Comparison of ENCODE assay signal across 11 cellular contexts in genomic region chr1:2587860-2588571, GRCh38. TPM values are rescaled to one million over a fixed set of nuclear protein-coding genes. Genes with fewer than 3 reads are reported as not detected.
DNase-seq lines count a peak whose midpoint lies in the region; ATAC-seq, FAIRE-seq and TF ChIP-seq lines count a peak whose summit lies in the region.
"Had no signal": no experiment of that assay in that cellular context is flagged by ENCODE, and none has a peak within 500 bp of the region (broad histone marks: within the 10 kb centered on the region; RNA-seq: fewer than 3 reads in every experiment).

No MANE protein-coding gene starts in this region.

- intact Hi-C loops in right lobe of liver (cut with DNase I) = no loop called here

- peaks cover 31% of the 10 kb centered on the region for H3K4me1 Mint-ChIP-seq in activated T-cell treated with anti-CD3 and anti-CD28 coated beads, Interleukin-2, amount 50 U/mL, for 24 hours (ENCODE audit: low read depth)
- peaks cover 8% of the 10 kb centered on the region for H3K4me1 Mint-ChIP-seq in astrocyte (ENCODE audit: low read depth, unreplicated experiment)

- H3K9me3 ChIP-seq in astrocyte (ENCODE audit: insufficient read depth, low read depth, low read length) (no peaks in the 10 kb centered on the region), right lobe of liver (no peaks in the 10 kb centered on the region), tibial nerve (no peaks in the 10 kb centered on the region)

- TF ChIP-seq POLR2A in right lobe of liver (IDR thresholded peaks at IDR 0.05) (no peak), tibial nerve (IDR thresholded peaks at IDR 0.05) (no peak)

- H3K27ac Mint-ChIP-seq in activated T-cell treated with anti-CD3 and anti-CD28 coated beads, Interleukin-2, amount 50 U/mL, for 24 hours = no peak overlapping the region
- no peak overlapping the region for H3K27ac Mint-ChIP-seq in astrocyte (ENCODE audit: unreplicated experiment)

- H3K79me2 ChIP-seq in astrocyte (ENCODE audit: insufficient read depth, low read length) = no peaks in the 10 kb centered on the region

- H3K4me1 ChIP-seq in astrocyte (ENCODE audit: insufficient read depth, low read length) = peaks cover 15% of the 10 kb centered on the region
- H3K4me1 ChIP-seq in right lobe of liver = peaks cover 0 to 12% (median 4%) of the 10 kb centered on the region in 4 donors
- H3K4me1 ChIP-seq in tibial nerve = peaks cover 0 to 39% (median 21%) of the 10 kb centered on the region in 4 donors

- FAIRE-seq in astrocyte (lab: Jason Lieb, UNC) = no peak

- no peak overlapping the region for H3K4me3 ChIP-seq in astrocyte (ENCODE audit: insufficient read depth, low read depth, low read length)
- no peak overlapping the region for H3K4me3 ChIP-seq in right lobe of liver
- H3K4me3 ChIP-seq in tibial nerve = peak overlapping the region in 3 of 4 donors; percentile 56 to 96 (median 96)

- no peak overlapping the region for H2AFZ ChIP-seq in astrocyte (ENCODE audit: low read depth, low read length)

- H4K20me1 ChIP-seq in astrocyte (ENCODE audit: insufficient read depth, low read length) = no peaks in the 10 kb centered on the region

- no peaks in the 10 kb centered on the region for H3K9me3 Mint-ChIP-seq in activated T-cell treated with anti-CD3 and anti-CD28 coated beads, Interleukin-2, amount 50 U/mL, for 24 hours
- no peaks in the 10 kb centered on the region for H3K9me3 Mint-ChIP-seq in astrocyte (ENCODE audit: unreplicated experiment)

- H3K36me3 Mint-ChIP-seq in activated T-cell treated with anti-CD3 and anti-CD28 coated beads, Interleukin-2, amount 50 U/mL, for 24 hours (ENCODE audit: low read depth) = peaks cover 11% of the 10 kb centered on the region
- H3K36me3 Mint-ChIP-seq in astrocyte (ENCODE audit: low read depth, unreplicated experiment) = no peaks in the 10 kb centered on the region

- no peaks in the 10 kb centered on the region for H3K27me3 Mint-ChIP-seq in activated T-cell treated with anti-CD3 and anti-CD28 coated beads, Interleukin-2, amount 50 U/mL, for 24 hours
- no peaks in the 10 kb centered on the region for H3K27me3 Mint-ChIP-seq in astrocyte (ENCODE audit: low read depth, unreplicated experiment)

- H3K36me3 ChIP-seq in astrocyte (ENCODE audit: insufficient read depth, low read length) = no peaks in the 10 kb centered on the region
- no peaks in the 10 kb centered on the region for H3K36me3 ChIP-seq in right lobe of liver
- peaks cover 0 to 27% (median 0%) of the 10 kb centered on the region in 3 donors for H3K36me3 ChIP-seq in tibial nerve

- H3K27me3 ChIP-seq in astrocyte (ENCODE audit: insufficient read depth, low read length) (no peaks in the 10 kb centered on the region), right lobe of liver (no peaks in the 10 kb centered on the region), tibial nerve (peaks cover 0 to 5% of the 10 kb centered on the region in 2 donors)

- ATAC-seq in right lobe of liver (no peak), GM18517 (IDR thresholded peaks at IDR 0.05; ENCODE audit: unreplicated experiment) (no peak)

- no peak overlapping the region for H3K9ac ChIP-seq in astrocyte (ENCODE audit: low read length)

- TF ChIP-seq CTCF in astrocyte (IDR thresholded peaks at IDR 0.05; ENCODE audit: insufficient read depth, low read depth, low read length) = no peak
- no peak for TF ChIP-seq CTCF in right lobe of liver (IDR thresholded peaks at IDR 0.05)
- no peak for TF ChIP-seq CTCF in tibial nerve (IDR thresholded peaks at IDR 0.05)

- DNase-seq in activated T-cell treated with anti-CD3 and anti-CD28 coated beads, Interleukin-2, amount 50 U/mL, for 24 hours = no peak
- no peak for DNase-seq in activated T-cell treated with anti-CD3 and anti-CD28 coated beads, Interleukin-2, amount 50 U/mL, for 1 hour
- DNase-seq in astrocyte (ENCODE audit: low read depth) (no peak), right lobe of liver (peak in 2 of 3 donors; percentile 32 to 63), tibial nerve (ENCODE audit: low spot score in 2 of 2) (no peak), D341Med (ENCODE audit: low spot score) (no peak)
- DNase-seq in activated effector memory CD4-positive, alpha-beta T cell treated with Interleukin-2 at 50 U/mL for 16 hours = no peak
- DNase-seq: AML-193, midbrain, NCI-H2171 had no signal

- no peak overlapping the region for H3K27ac ChIP-seq in astrocyte (ENCODE audit: low read depth, low read length)
- H3K27ac ChIP-seq in right lobe of liver = no peak overlapping the region
- H3K27ac ChIP-seq in tibial nerve = peak overlapping the region in 2 of 4 donors; percentile 38 to 99

- peak overlapping the region; percentile 100 for H3K4me2 ChIP-seq in astrocyte (ENCODE audit: low read length)

- no peak for TF ChIP-seq EP300 in tibial nerve (IDR thresholded peaks at IDR 0.05)

- peak overlapping the region; percentile 87 for H3K4me3 Mint-ChIP-seq in activated T-cell treated with anti-CD3 and anti-CD28 coated beads, Interleukin-2, amount 50 U/mL, for 24 hours
- peak overlapping the region; percentile 80 for H3K4me3 Mint-ChIP-seq in astrocyte (ENCODE audit: unreplicated experiment)

- WGBS in right lobe of liver (ENCODE audit: insufficient coverage, low coverage, low lambda C conversion rate, missing lambda C conversion rate) = 80% methylated on average over 1 of the region's 19 CpGs
- 71 to 79% methylated on average over 12 to 16 of the region's 19 CpGs for WGBS in tibial nerve, 2 donors

RNA-seq across cellular contexts. Expression of gene PRXL2B, which starts 1.4 kb away (rescaled TPM):
- 19.2 and 20.6 TPM in 2 replicates for total RNA-seq in astrocyte
- 10 to 100 TPM in 3 of 6 experiments, 1 to 10 TPM in 3; 5.1 to 18.6 (median 11.1) TPM for total RNA-seq in right lobe of liver
- 10 to 100 TPM; 14.4 to 18.0 (median 16.9) TPM for total RNA-seq in tibial nerve

RNA-seq across cellular contexts. Expression of gene TNFRSF14, which starts 31.8 kb away (rescaled TPM):
- total RNA-seq in astrocyte = 0.36 TPM in 1 of 2 replicates, not detected in the other
- total RNA-seq in right lobe of liver = 10 to 100 TPM; 31.0 to 54.8 (median 41.1) TPM
- 100 to 1,000 TPM in 1 of 4 donors, 10 to 100 TPM in 3; 64.9 to 105 (median 91.1) TPM for total RNA-seq in tibial nerve

RNA-seq across cellular contexts. Expression of gene MMEL1, which starts 44.8 kb away (rescaled TPM):
- total RNA-seq in astrocyte (not detected in 2 replicates), right lobe of liver (1 to 10 TPM in 2 of 6 experiments, not detected in 4; 1.2 to 2.0 TPM), tibial nerve (1 to 10 TPM in 1 of 4 donors, under 1 TPM in 1, not detected in 2; 0.21 to 2.2 TPM)

RNA-seq across cellular contexts. Expression of gene HES5, which starts 58.0 kb away (rescaled TPM):
- 0.22 TPM in 1 of 2 replicates, not detected in the other for total RNA-seq in astrocyte
- total RNA-seq in right lobe of liver = under 1 TPM in 2 of 6 experiments, not detected in 4; 0.18 to 0.25 TPM
- under 1 TPM in 1 of 4 donors, not detected in 3; 0.87 TPM for total RNA-seq in tibial nerve

Comparison
In these comparisons a context has a peak if more than half of its experiments do, and no peak if none do; other contexts are left out.
1. DNase-seq: peak in right lobe of liver (2 of 3); none in activated T-cell treated with anti-CD3 and anti-CD28 coated beads, Interleukin-2, amount 50 U/mL, for 24 hours (single experiment), activated T-cell treated with anti-CD3 and anti-CD28 coated beads, Interleukin-2, amount 50 U/mL, for 1 hour (single experiment), astrocyte (single experiment), tibial nerve (0 of 2), activated effector memory CD4-positive, alpha-beta T cell treated with Interleukin-2 at 50 U/mL for 16 hours (single experiment) and D341Med (single experiment).
2. H3K4me3 ChIP-seq: peak in tibial nerve (3 of 4); none in astrocyte (single experiment) and right lobe of liver (0 of 3).
3. RNA of gene TNFRSF14, which starts 31.8 kb away (total RNA-seq): 64.9 to 105 TPM in tibial nerve and 31.0 to 54.8 TPM in right lobe of liver; 0.36 TPM in astrocyte; every median in the first group is over 10 times any median in the second.